In the genomic region with DNA sequence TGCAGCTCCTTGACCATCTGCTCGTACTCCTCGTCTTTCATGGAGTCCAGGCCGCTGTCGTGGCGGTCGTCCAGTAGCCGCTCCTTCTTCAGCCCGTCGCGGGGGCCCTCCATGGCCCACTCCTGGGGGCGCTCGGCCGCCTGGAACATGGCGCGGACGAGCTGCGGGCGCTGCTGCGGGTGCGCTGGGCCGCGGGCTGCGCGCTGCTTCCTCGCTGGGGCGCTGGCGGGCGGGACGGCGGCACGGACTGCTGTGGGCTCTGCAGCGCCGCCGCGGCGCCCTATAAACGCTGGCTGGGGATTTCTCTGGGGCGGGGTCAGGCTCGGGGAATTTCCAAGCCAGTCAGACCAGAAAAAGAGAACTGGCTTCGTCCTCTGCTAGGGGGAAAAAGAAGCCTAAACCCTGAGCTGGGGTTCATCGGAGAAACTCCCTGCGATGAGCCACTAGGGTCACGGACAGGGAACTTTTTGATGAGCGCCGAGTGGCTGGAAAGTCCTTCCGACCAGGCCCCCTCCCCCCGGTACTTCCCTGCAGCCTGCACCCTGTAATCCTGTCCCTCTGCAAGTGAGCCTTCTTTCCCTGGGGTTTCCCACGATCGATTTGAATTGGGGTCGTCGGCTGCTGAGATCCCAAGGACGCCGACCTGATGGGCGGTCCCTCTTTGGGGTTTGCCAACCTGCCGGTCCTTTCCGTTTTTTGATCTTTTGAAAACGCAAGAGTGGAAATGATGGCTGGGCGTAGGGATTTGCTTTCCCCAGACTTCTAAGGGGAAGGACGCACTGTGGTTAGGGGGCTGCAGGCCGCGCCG, we compare ENCODE assay signal across 8 cellular contexts. TPM values are rescaled to one million over a fixed set of nuclear protein-coding genes. Genes with fewer than 3 reads are reported as not detected.
DNase-seq lines count a peak whose midpoint lies in the region; ATAC-seq, FAIRE-seq and TF ChIP-seq lines count a peak whose summit lies in the region.

A gene with protein sequence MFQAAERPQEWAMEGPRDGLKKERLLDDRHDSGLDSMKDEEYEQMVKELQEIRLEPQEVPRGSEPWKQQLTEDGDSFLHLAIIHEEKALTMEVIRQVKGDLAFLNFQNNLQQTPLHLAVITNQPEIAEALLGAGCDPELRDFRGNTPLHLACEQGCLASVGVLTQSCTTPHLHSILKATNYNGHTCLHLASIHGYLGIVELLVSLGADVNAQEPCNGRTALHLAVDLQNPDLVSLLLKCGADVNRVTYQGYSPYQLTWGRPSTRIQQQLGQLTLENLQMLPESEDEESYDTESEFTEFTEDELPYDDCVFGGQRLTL (minus strand): TSS at position 254 of the 808 bp plus-strand sequence. CDS start 105 bp downstream, at position 149.

- DNase-seq in DMS 273 (lab: John Stamatoyannopoulos, UW; ENCODE audit: unreplicated experiment) = peak; percentile 93
- DNase-seq in activated CD8-positive, alpha-beta memory T cell treated with anti-CD3 and anti-CD28 coated beads, Interleukin-2, amount 50 U/mL, for 4 hours = peak; percentile 95
- DNase-seq in endothelial cell of umbilical vein (ENCODE audit: low read depth, low spot score) = peak; percentile 90
- peak; percentile 93 for DNase-seq in stimulated activated CD8-positive, alpha-beta memory T cell treated with anti-CD3 and anti-CD28 coated beads, Interleukin-4, amount 100 ng/mL, for 24 hours (ENCODE audit: low read depth)

- H3K27ac ChIP-seq in HUES48 (ENCODE audit: low read depth, low read length) (peak within 1 kb of the TSS; percentile 96), OCI-LY1 (ENCODE audit: low read depth, low read length, poor library complexity, severe bottlenecking) (peak within 1 kb of the TSS; percentile 90), endothelial cell of umbilical vein (ENCODE audit: insufficient read depth, low read depth, low read length) (peak within 1 kb of the TSS; percentile 97)

- intact Hi-C loops in endothelial cell of umbilical vein (cut with micrococcal nuclease) = loop anchor here (1.0 to 5.0 kb wide), 6 partner anchors 9 to 622 kb away; a partner anchor contains a TSS

- H3K79me2 ChIP-seq in OCI-LY1 (ENCODE audit: insufficient read depth, low read length) (no peaks in the 10 kb centered on the region), endothelial cell of umbilical vein (ENCODE audit: control insufficient read depth, insufficient read depth, low read length) (peaks cover 23% of the 10 kb centered on the region)

- peak; percentile 59 for ATAC-seq in GM21423 (IDR thresholded peaks at IDR 0.05; ENCODE audit: unreplicated experiment)

- H2AFZ ChIP-seq in OCI-LY1 (ENCODE audit: low read length) (no peak within 1 kb of the TSS), endothelial cell of umbilical vein (ENCODE audit: low read depth, low read length) (peak within 1 kb of the TSS; percentile 68)

- H3K4me1 ChIP-seq in HUES48 (ENCODE audit: control insufficient read depth, insufficient read depth, low read length) = peaks cover 27% of the 10 kb centered on the region
- peaks cover 52% of the 10 kb centered on the region for H3K4me1 ChIP-seq in OCI-LY1 (ENCODE audit: insufficient read depth, low read length, severe bottlenecking)
- peaks cover 45% of the 10 kb centered on the region for H3K4me1 ChIP-seq in endothelial cell of umbilical vein (ENCODE audit: control insufficient read depth, extremely low read depth, insufficient read depth, low read length)
- H3K4me1 ChIP-seq in mononuclear cell (ENCODE audit: insufficient read depth, low read length) = peaks cover 56% of the 10 kb centered on the region

- H3K9me1 ChIP-seq in endothelial cell of umbilical vein (replicated peaks; ENCODE audit: control insufficient read depth, extremely low read depth, insufficient read depth, low read length) = no peaks in the 10 kb centered on the region

- TF ChIP-seq POLR2A in endothelial cell of umbilical vein (IDR thresholded peaks at IDR 0.05; ENCODE audit: low read depth, low read length) = peak; percentile 90

- H3K4me3 ChIP-seq in HUES48 (ENCODE audit: low read depth, low read length) (peak within 1 kb of the TSS; percentile 92), OCI-LY1 (ENCODE audit: low read depth, low read length, poor library complexity, severe bottlenecking) (peak within 1 kb of the TSS; percentile 91), endothelial cell of umbilical vein (replicated peaks in 1 of 3; ENCODE audit: insufficient read depth in 1 of 3, low read depth in 1 of 3, low read length in 3 of 3) (peak within 1 kb of the TSS; percentile 74 to 89 (median 76)), mononuclear cell (ENCODE audit: low read length) (peak within 1 kb of the TSS; percentile 89)

- peak; percentile 55 for TF ChIP-seq CTCF in OCI-LY1 (IDR thresholded peaks at IDR 0.05; ENCODE audit: low read length)
- peak; percentile 18 to 28 for TF ChIP-seq CTCF in endothelial cell of umbilical vein (IDR thresholded peaks at IDR 0.05; ENCODE audit: extremely low read depth in 1 of 2, insufficient read depth in 1 of 2, low read depth in 1 of 2, low read length in 2 of 2)

- no peaks in the 10 kb centered on the region for H3K9me2 ChIP-seq in OCI-LY1 (ENCODE audit: low read depth, low read length)

- dilution Hi-C loops in endothelial cell of umbilical vein (cut with MboI; ENCODE audit: extremely low pct_ligation_motif_present, low sequenced_read_pairs) = no loop called here

- H4K20me1 ChIP-seq in OCI-LY1 (ENCODE audit: insufficient read depth, low read length) = no peaks in the 10 kb centered on the region
- no peaks in the 10 kb centered on the region for H4K20me1 ChIP-seq in endothelial cell of umbilical vein (replicated peaks; ENCODE audit: control insufficient read depth, extremely low read depth, insufficient read depth, low read length)

- POLR2A ChIA-PET in endothelial cell of umbilical vein (lab: Charles Lee) = interaction anchor here (0.5 to 2.4 kb wide), 16 partner anchors 9 to 527 kb away, joined by 3 to 16 read pairs (median 5); a partner anchor contains a TSS

- CTCF ChIA-PET in endothelial cell of umbilical vein (lab: Charles Lee) = interaction anchor here (0.7 to 4.3 kb wide), 19 partner anchors 9 to 283 kb away, joined by 3 to 53 read pairs (median 8); a partner anchor contains a TSS

- BruUV-seq in endothelial cell of umbilical vein (replicated peaks; lab: Mats Ljungman, UMichigan) = no TSS peak

- H3K4me2 ChIP-seq in OCI-LY1 (ENCODE audit: low read length) = peak within 1 kb of the TSS; percentile 97
- H3K4me2 ChIP-seq in endothelial cell of umbilical vein (ENCODE audit: insufficient read depth, low read length) = peak within 1 kb of the TSS; percentile 82

- no peaks in the 10 kb centered on the region for H3F3A ChIP-seq in OCI-LY1 (ENCODE audit: insufficient read depth, low read length)

- peak; percentile 59 for FAIRE-seq in endothelial cell of umbilical vein (lab: Jason Lieb, UNC)

- no peaks in the 10 kb centered on the region for H3K9me3 ChIP-seq in HUES48 (ENCODE audit: control insufficient read depth, insufficient read depth, low read length)
- H3K9me3 ChIP-seq in OCI-LY1 (ENCODE audit: low read length) = no peaks in the 10 kb centered on the region
- H3K9me3 ChIP-seq in endothelial cell of umbilical vein (replicated peaks; ENCODE audit: control insufficient read depth, insufficient read depth, low read length) = no peaks in the 10 kb centered on the region
- no peaks in the 10 kb centered on the region for H3K9me3 ChIP-seq in mononuclear cell (ENCODE audit: low read depth, low read length)

- H3K9ac ChIP-seq in HUES48 (ENCODE audit: low read depth, low read length) (peak within 1 kb of the TSS; percentile 95), OCI-LY1 (ENCODE audit: low read length) (peak within 1 kb of the TSS; percentile 98), endothelial cell of umbilical vein (replicated peaks; ENCODE audit: extremely low read depth, insufficient read depth, low read length) (peak within 1 kb of the TSS; percentile 99)

- H3K27me3 ChIP-seq in HUES48 (ENCODE audit: control insufficient read depth, insufficient read depth, low read length) (no peaks in the 10 kb centered on the region), OCI-LY1 (ENCODE audit: insufficient read depth, low read length) (no peaks in the 10 kb centered on the region), endothelial cell of umbilical vein (ENCODE audit: control insufficient read depth in 2 of 2, insufficient read depth in 2 of 2, low read length in 2 of 2) (no peaks in the 10 kb centered on the region), mononuclear cell (ENCODE audit: insufficient read depth, low read length) (no peaks in the 10 kb centered on the region)

- H3K36me3 ChIP-seq in HUES48 (ENCODE audit: control insufficient read depth, insufficient read depth, low read length) (peaks cover 32% of the 10 kb centered on the region), OCI-LY1 (ENCODE audit: insufficient read depth, low read length) (peaks cover 39% of the 10 kb centered on the region), endothelial cell of umbilical vein (ENCODE audit: control insufficient read depth in 2 of 2, extremely low read depth in 1 of 2, insufficient read depth in 2 of 2, low read length in 2 of 2) (peaks cover 15 to 21% of the 10 kb centered on the region in 2 experiments)

TF ChIP-seq in endothelial cell of umbilical vein, 7 proteins besides CTCF, POLR2A, EP300 and RAD21:
- no peak for TF ChIP-seq GATA2 (IDR thresholded peaks at IDR 0.05; ENCODE audit: insufficient read depth, insufficient read length, low read depth, low read length)
- TF ChIP-seq, protein P1, sequence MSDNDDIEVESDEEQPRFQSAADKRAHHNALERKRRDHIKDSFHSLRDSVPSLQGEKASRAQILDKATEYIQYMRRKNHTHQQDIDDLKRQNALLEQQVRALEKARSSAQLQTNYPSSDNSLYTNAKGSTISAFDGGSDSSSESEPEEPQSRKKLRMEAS (IDR thresholded peaks at IDR 0.05; ENCODE audit: insufficient read depth, insufficient read length) = no peak
- TF ChIP-seq JUN (IDR thresholded peaks at IDR 0.05; ENCODE audit: borderline replicate concordance, insufficient read depth, insufficient read length, low read depth) = no peak
- TF ChIP-seq MYC (IDR thresholded peaks at IDR 0.05; ENCODE audit: low read depth, low read length) = no peak
- no peak for TF ChIP-seq EZH2 (IDR thresholded peaks at IDR 0.05; ENCODE audit: borderline replicate concordance, low read depth, low read length, severe bottlenecking)
- peak; percentile 98 for TF ChIP-seq POLR2AphosphoS5 (IDR thresholded peaks at IDR 0.05; ENCODE audit: insufficient read depth, low read depth, low read length)
- no peak for TF ChIP-seq FOS (IDR thresholded peaks at IDR 0.05; ENCODE audit: borderline replicate concordance, insufficient read depth, low read length)

RNA-seq across cellular contexts. Expression of the gene that starts here (rescaled TPM):
- total RNA-seq in endothelial cell of umbilical vein (52.5 and 55.7 TPM in 2 replicates), mononuclear cell (6,701 TPM)
- 80.3 and 82.8 TPM in 2 replicates for polyA plus RNA-seq in endothelial cell of umbilical vein
- polyA plus RNA-seq in endothelial cell of umbilical vein (2011; cell fraction: cytosol; rRNA removed) = 59.3 and 76.4 TPM in 2 replicates
- 246 and 311 TPM in 2 replicates for polyA plus RNA-seq in endothelial cell of umbilical vein (2011; cell fraction: nucleus; rRNA removed)
- 41.8 and 54.3 TPM in 2 replicates for polyA plus RNA-seq in endothelial cell of umbilical vein (2012)
- 118 and 161 TPM in 2 replicates for polyA minus RNA-seq in endothelial cell of umbilical vein
- polyA minus RNA-seq in endothelial cell of umbilical vein (2011; cell fraction: cytosol; rRNA and poly(A)+ RNA removed) = 147 TPM
- polyA minus RNA-seq in endothelial cell of umbilical vein (2011; cell fraction: nucleus; rRNA and poly(A)+ RNA removed) = 215 and 321 TPM in 2 replicates

Comparison
In these comparisons a context has a peak if more than half of its experiments do, and no peak if none do; other contexts are left out.
1. Peak in every context shown above with its lines: DNase-seq, ATAC-seq, H3K4me3 ChIP-seq and H3K27ac ChIP-seq.
2. RNA of the gene that starts here (total RNA-seq): 6,701 TPM in mononuclear cell (single experiment); 52.5 to 55.7 TPM in endothelial cell of umbilical vein; every median in the first group is over 100 times any median in the second.